Comparison of ENCODE assay signal across 1 cellular context in the genomic region with DNA sequence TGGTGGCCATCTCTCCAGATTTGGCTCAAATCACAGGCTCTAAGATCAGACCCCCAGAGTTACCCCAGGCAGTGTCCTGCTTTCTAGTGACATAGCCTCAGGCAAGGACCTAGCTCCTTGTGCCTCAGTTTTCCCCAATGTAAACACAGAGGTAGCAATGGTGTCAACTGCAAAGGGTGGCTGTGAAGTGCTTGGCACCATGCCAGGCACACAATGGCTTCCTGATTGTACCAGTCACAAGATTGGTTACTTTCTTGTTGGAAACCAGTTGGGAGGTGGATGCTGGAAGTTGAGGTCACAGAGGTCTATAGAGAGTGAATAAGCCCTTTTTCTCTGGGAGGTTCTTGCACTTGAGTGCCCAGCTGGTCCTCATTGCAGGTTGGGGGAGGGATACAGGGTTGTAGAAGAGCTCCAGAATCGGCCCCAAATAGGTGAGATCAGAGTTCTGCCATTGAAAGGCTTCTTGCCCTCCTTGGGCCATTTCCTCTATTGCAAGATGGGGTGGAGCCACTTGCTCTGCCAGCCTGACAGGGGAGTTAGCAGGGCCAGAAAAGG.
TF ChIP-seq lines count a peak whose summit lies in the region.

No MANE protein-coding gene starts in this region.

TF ChIP-seq in H1, 55 proteins besides CTCF, POLR2A, EP300 and RAD21:
- TF ChIP-seq PHF8 (conservative IDR thresholded peaks at IDR 0.05; ENCODE audit: low read depth, low read length) (no peak), POLR2AphosphoS5 (IDR thresholded peaks at IDR 0.05; ENCODE audit: low read depth, low read length) (no peak), SAP30 (IDR thresholded peaks at IDR 0.05; ENCODE audit: insufficient read depth, insufficient replicate concordance, low read length) (no peak), TEAD4 (IDR thresholded peaks at IDR 0.05; ENCODE audit: low read depth, low read length) (no peak), RNF2 (IDR thresholded peaks at IDR 0.05; ENCODE audit: borderline replicate concordance, low read depth, low read length, missing control alignments, poor library complexity, severe bottlenecking) (no peak), SIRT6 (IDR thresholded peaks at IDR 0.05; ENCODE audit: low read length) (no peak), RFX5 (IDR thresholded peaks at IDR 0.05; ENCODE audit: borderline replicate concordance, low read depth, low read length) (no peak), KDM5A (IDR thresholded peaks at IDR 0.05; ENCODE audit: low read length) (no peak), NRF1 (IDR thresholded peaks at IDR 0.05; ENCODE audit: low read depth, low read length) (no peak), BACH1 (IDR thresholded peaks at IDR 0.05; ENCODE audit: low read length) (no peak), POU5F1 (IDR thresholded peaks at IDR 0.05; ENCODE audit: low read depth, low read length) (no peak), RXRA (IDR thresholded peaks at IDR 0.05; ENCODE audit: insufficient read depth, low read depth, low read length) (no peak), CBX8 (IDR thresholded peaks at IDR 0.05; ENCODE audit: borderline replicate concordance, low read depth, low read length) (no peak), GABPA (IDR thresholded peaks at IDR 0.05; ENCODE audit: borderline replicate concordance, insufficient read depth, low read length) (no peak), TCF12 (IDR thresholded peaks at IDR 0.05; ENCODE audit: low read depth, low read length) (no peak), BRCA1 (IDR thresholded peaks at IDR 0.05; ENCODE audit: low read depth, low read length) (no peak)
- TF ChIP-seq, protein P1, sequence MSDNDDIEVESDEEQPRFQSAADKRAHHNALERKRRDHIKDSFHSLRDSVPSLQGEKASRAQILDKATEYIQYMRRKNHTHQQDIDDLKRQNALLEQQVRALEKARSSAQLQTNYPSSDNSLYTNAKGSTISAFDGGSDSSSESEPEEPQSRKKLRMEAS (IDR thresholded peaks at IDR 0.05) = no peak
TF ChIP-seq in H1: peak in this region for 0.
